In genomic region chr9:124598048-124598447, GRCh38 we compare ENCODE assay signal across 29 cellular contexts.
"Had no signal": no experiment of that assay in that cellular context is flagged by ENCODE, and none has a peak within 500 bp of the region (broad histone marks: within the 10 kb centered on the region; RNA-seq: fewer than 3 reads in every experiment).

No MANE protein-coding gene starts in this region.

- FAIRE-seq: astrocyte had no signal

- H3K36me3 Mint-ChIP-seq: activated naive CD8-positive, alpha-beta T cell; brain; T-cell had no signal

- H3K4me1 Mint-ChIP-seq: activated CD4-positive, alpha-beta memory T cell treated with anti-CD3 and anti-CD28 coated beads, Interleukin-2, amount 10 ng/mL, durations not matched to agents 7 days and 5 days; activated CD4-positive, alpha-beta T cell treated with anti-CD3 and anti-CD28 coated beads for 36 hours; activated T-helper 17 cell treated with anti-CD3 and anti-CD28 coated beads, Interleukin-2, amount 50 U/mL, for 72 hours; central memory CD8-positive, alpha-beta T cell; T-cell had no signal

- H3K27ac Mint-ChIP-seq: activated CD4-positive, alpha-beta memory T cell treated with anti-CD3 and anti-CD28 coated beads, Interleukin-2, amount 10 ng/mL, durations not matched to agents 7 days and 5 days; activated CD4-positive, alpha-beta T cell treated with anti-CD3 and anti-CD28 coated beads for 36 hours; activated naive CD4-positive, alpha-beta T cell treated with anti-CD3 and anti-CD28 coated beads for 36 hours; activated naive CD8-positive, alpha-beta T cell; activated T-helper 17 cell treated with anti-CD3 and anti-CD28 coated beads, Interleukin-2, amount 50 U/mL, for 72 hours; brain; T-cell had no signal

- H3K27ac ChIP-seq: SK-N-MC, VCaP had no signal

- H3K4me3 Mint-ChIP-seq: activated CD4-positive, alpha-beta memory T cell treated with anti-CD3 and anti-CD28 coated beads, Interleukin-2, amount 10 ng/mL, durations not matched to agents 7 days and 5 days; activated CD4-positive, alpha-beta T cell treated with anti-CD3 and anti-CD28 coated beads for 36 hours; activated naive CD4-positive, alpha-beta T cell treated with anti-CD3 and anti-CD28 coated beads for 36 hours; activated naive CD8-positive, alpha-beta T cell; activated T-helper 17 cell treated with anti-CD3 and anti-CD28 coated beads, Interleukin-2, amount 50 U/mL, for 72 hours; brain; central memory CD8-positive, alpha-beta T cell; T-cell had no signal

- H3K9me3 Mint-ChIP-seq: activated CD4-positive, alpha-beta memory T cell treated with anti-CD3 and anti-CD28 coated beads, Interleukin-2, amount 10 ng/mL, durations not matched to agents 7 days and 5 days; activated naive CD4-positive, alpha-beta T cell treated with anti-CD3 and anti-CD28 coated beads for 36 hours; activated T-helper 17 cell treated with anti-CD3 and anti-CD28 coated beads, Interleukin-2, amount 50 U/mL, for 72 hours; brain; central memory CD8-positive, alpha-beta T cell; T-cell had no signal

- ATAC-seq: activated CD4-positive, alpha-beta T cell treated with anti-CD3 and anti-CD28 coated beads for 36 hours; activated T-helper 17 cell treated with anti-CD3 and anti-CD28 coated beads, Interleukin-2, amount 50 U/mL, for 72 hours; T-cell had no signal

- DNase-seq: activated CD4-positive, alpha-beta memory T cell treated with anti-CD3 and anti-CD28 coated beads, Interleukin-2, amount 10 ng/mL, durations not matched to agents 7 days and 5 days; activated CD4-positive, alpha-beta T cell treated with anti-CD3 and anti-CD28 coated beads for 36 hours; activated CD4-positive, alpha-beta T cell treated with anti-CD3 and anti-CD28 coated beads, Interleukin-2, amount 50 U/mL, for 1 hour; activated gamma-delta T cell; activated naive CD4-positive, alpha-beta T cell treated with anti-CD3 and anti-CD28 coated beads for 36 hours; activated T-cell treated with anti-CD3 and anti-CD28 coated beads for 4 hours; activated T-cell treated with anti-CD3 and anti-CD28 coated beads, Interleukin-2, amount 50 U/mL, for 48 hours; amygdala; NCI-H1092 treated with DMSO at 0.1 percent for 48 hours; NCI-H1417 treated with DMSO at 0.1 percent for 48 hours; NCI-H1694; NCI-H2029; NCI-H2107; NCI-H2171 treated with DMSO at 0.1 percent for 48 hours; NCI-H226; NCI-H510A; NCI-H526 treated with DMSO at 0.1 percent for 48 hours; NCI-H82; SIG-M5; T-cell; T-helper 2 cell; T1000 had no signal

- H3K4me3 ChIP-seq: SK-N-MC had no signal
